ENCODE assay signal across 12 cellular contexts in the genomic region with DNA sequence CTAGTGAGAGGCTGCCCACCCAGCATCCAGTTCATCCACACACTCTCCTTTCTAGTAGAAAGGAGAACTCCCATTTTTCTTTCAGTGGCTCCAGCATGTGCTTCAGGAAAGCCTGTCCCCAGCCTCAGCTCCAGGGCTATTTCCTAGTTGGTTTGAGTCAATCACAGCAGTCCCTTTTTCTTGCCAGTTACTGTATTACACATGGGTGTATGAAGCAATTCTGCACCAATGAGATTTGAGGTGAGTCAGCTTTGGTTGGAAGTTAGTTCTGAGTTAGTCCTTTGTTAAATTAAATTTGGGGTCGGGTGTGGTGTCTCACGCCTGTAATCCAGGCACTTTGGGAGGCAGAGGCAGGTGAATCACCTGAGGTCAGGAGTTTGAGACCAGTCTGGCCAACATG. TPM values are rescaled to one million over a fixed set of nuclear protein-coding genes. Genes with fewer than 3 reads are reported as not detected.
DNase-seq lines count a peak whose midpoint lies in the region; ATAC-seq, FAIRE-seq and TF ChIP-seq lines count a peak whose summit lies in the region.
"Had no signal": no experiment of that assay in that cellular context is flagged by ENCODE, and none has a peak within 500 bp of the region (broad histone marks: within the 10 kb centered on the region; RNA-seq: fewer than 3 reads in every experiment).

No MANE protein-coding gene starts in this region.

- no peaks in the 10 kb centered on the region for H3K27me3 Mint-ChIP-seq in stimulated activated naive B cell treated with anti-CD40 and anti-IgM and Interleukin-4, amounts not matched to agents 10 μg/mL and 1 μg/mL and 100 μg/mL, for 72 hours
- H3K27me3 Mint-ChIP-seq: CD4-positive, alpha-beta memory T cell had no signal

- no peak overlapping the region for H3K27ac ChIP-seq in right cardiac atrium (ENCODE audit: low read length)
- peak overlapping the region in 3 of 4 donors; percentile 43 to 70 (median 50) for H3K27ac ChIP-seq in esophagus squamous epithelium
- H3K27ac ChIP-seq: parathyroid adenoma had no signal

- H3K27ac Mint-ChIP-seq in stimulated activated naive B cell treated with anti-CD40 and anti-IgM and Interleukin-4, amounts not matched to agents 10 μg/mL and 1 μg/mL and 100 μg/mL, for 72 hours = no peak overlapping the region

- DNase-seq in right cardiac atrium = no peak
- no peak for DNase-seq in Right ventricle myocardium inferior (ENCODE audit: missing footprints)
- DNase-seq in RCC 7860 (ENCODE audit: low spot score) = peak; percentile 76
- no peak for DNase-seq in esophagus squamous epithelium (lab: John Stamatoyannopoulos, UW)
- peak; percentile 87 for DNase-seq in stromal cell of bone marrow (ENCODE audit: low read depth)
- no peak for DNase-seq in stimulated activated naive B cell treated with anti-CD40 and anti-IgM and Interleukin-4, amounts not matched to agents 10 μg/mL and 1 μg/mL and 100 μg/mL, for 72 hours
- no peak for DNase-seq in COR-L47 (lab: John Stamatoyannopoulos, UW)
- DNase-seq: CD4-positive, alpha-beta memory T cell; KG1; T-helper 9 cell had no signal

- WGBS in right cardiac atrium = 75% methylated on average over 2 of the region's 2 CpGs
- WGBS in esophagus squamous epithelium, 2 donors = 24 to 40% methylated on average over 1 to 2 of the region's 2 CpGs

- ATAC-seq in right cardiac atrium = peak; percentile 48 to 71
- no peak for ATAC-seq in Right ventricle myocardium inferior
- no peak for ATAC-seq in GM18519 (IDR thresholded peaks at IDR 0.05; ENCODE audit: low FRiP score, unreplicated experiment)
- no peak for ATAC-seq in stimulated activated naive B cell treated with anti-CD40 and anti-IgM and Interleukin-4, amounts not matched to agents 10 μg/mL and 1 μg/mL and 100 μg/mL, for 72 hours (replicated peaks)

- no peak for TF ChIP-seq POLR2A in esophagus squamous epithelium (IDR thresholded peaks at IDR 0.05)

- no peak for TF ChIP-seq CTCF in esophagus squamous epithelium (IDR thresholded peaks at IDR 0.05)

- no peak overlapping the region for H3K4me3 Mint-ChIP-seq in stimulated activated naive B cell treated with anti-CD40 and anti-IgM and Interleukin-4, amounts not matched to agents 10 μg/mL and 1 μg/mL and 100 μg/mL, for 72 hours
- H3K4me3 Mint-ChIP-seq: CD4-positive, alpha-beta memory T cell had no signal

- H3K4me3 ChIP-seq in right cardiac atrium (ENCODE audit: low read length) (no peak overlapping the region), esophagus squamous epithelium (no peak overlapping the region)

- peaks cover 9 to 23% of the 10 kb centered on the region in 2 donors for H3K36me3 Mint-ChIP-seq in stimulated activated naive B cell treated with anti-CD40 and anti-IgM and Interleukin-4, amounts not matched to agents 10 μg/mL and 1 μg/mL and 100 μg/mL, for 72 hours

- H3K9me3 Mint-ChIP-seq in stimulated activated naive B cell treated with anti-CD40 and anti-IgM and Interleukin-4, amounts not matched to agents 10 μg/mL and 1 μg/mL and 100 μg/mL, for 72 hours = no peaks in the 10 kb centered on the region
- H3K9me3 Mint-ChIP-seq: CD4-positive, alpha-beta memory T cell had no signal

- H3K27me3 ChIP-seq in right cardiac atrium (ENCODE audit: control insufficient read depth, insufficient read depth) (no peaks in the 10 kb centered on the region), esophagus squamous epithelium (no peaks in the 10 kb centered on the region)

- H3K4me1 Mint-ChIP-seq in stimulated activated naive B cell treated with anti-CD40 and anti-IgM and Interleukin-4, amounts not matched to agents 10 μg/mL and 1 μg/mL and 100 μg/mL, for 72 hours = peaks cover 3 to 7% of the 10 kb centered on the region in 2 donors

- H3K9me3 ChIP-seq in right cardiac atrium (ENCODE audit: control insufficient read depth, low read length) (no peaks in the 10 kb centered on the region), esophagus squamous epithelium (no peaks in the 10 kb centered on the region)

- peaks cover 0 to 23% (median 0%) of the 10 kb centered on the region in 3 donors for H3K36me3 ChIP-seq in esophagus squamous epithelium

- intact Hi-C loops in right cardiac atrium (cut with DNase I) (no loop called here), Right ventricle myocardium inferior (cut with DNase I) (no loop called here), esophagus squamous epithelium (cut with DNase I) (no loop called here)

- peak; percentile 33 for FAIRE-seq in RCC 7860 (lab: Jason Lieb, UNC)

- H3K4me1 ChIP-seq in right cardiac atrium (ENCODE audit: control insufficient read depth, insufficient read depth, low read length) (no peaks in the 10 kb centered on the region), esophagus squamous epithelium (peaks cover 0 to 9% (median 0%) of the 10 kb centered on the region in 3 donors)
- H3K4me1 ChIP-seq: parathyroid adenoma had no signal

RNA-seq across cellular contexts. Expression of a gene that starts 24.8 kb away (rescaled TPM):
- total RNA-seq in right cardiac atrium (1 to 10 TPM; 5.8 to 7.1 (median 6.4) TPM), Right ventricle myocardium inferior (4.8 TPM), esophagus squamous epithelium (1 to 10 TPM; 2.4 to 7.1 (median 6.0) TPM)
- polyA plus RNA-seq in right cardiac atrium = 3.4 TPM

RNA-seq across cellular contexts. Expression of a gene that starts 26.5 kb away (rescaled TPM):
- not detected for total RNA-seq in right cardiac atrium
- not detected for polyA plus RNA-seq in right cardiac atrium
- total RNA-seq in Right ventricle myocardium inferior = not detected
- total RNA-seq in esophagus squamous epithelium = not detected
- total RNA-seq: CD4-positive, alpha-beta memory T cell had no signal
- polyA plus RNA-seq: CD4-positive, alpha-beta memory T cell had no signal

RNA-seq across cellular contexts. Expression of a gene that starts 31.4 kb away (rescaled TPM):
- total RNA-seq in right cardiac atrium (10 to 100 TPM; 17.2 to 20.0 (median 18.4) TPM), Right ventricle myocardium inferior (11.2 TPM), esophagus squamous epithelium (10 to 100 TPM; 31.7 to 64.0 (median 56.2) TPM)
- polyA plus RNA-seq in right cardiac atrium = 5.7 TPM

RNA-seq across cellular contexts. Expression of a gene that starts 47.2 kb away (rescaled TPM):
- total RNA-seq in right cardiac atrium (1 to 10 TPM; 4.1 to 6.6 (median 4.6) TPM), Right ventricle myocardium inferior (3.1 TPM), esophagus squamous epithelium (10 to 100 TPM in 3 of 4 donors, 1 to 10 TPM in 1; 8.2 to 19.6 (median 17.8) TPM)
- 2.2 TPM for polyA plus RNA-seq in right cardiac atrium

RNA-seq across cellular contexts. Expression of a gene that starts 52.7 kb away (rescaled TPM):
- total RNA-seq in right cardiac atrium (100 to 1,000 TPM; 141 to 193 (median 180) TPM), Right ventricle myocardium inferior (223 TPM), esophagus squamous epithelium (not detected)
- 62.2 TPM for polyA plus RNA-seq in right cardiac atrium

Comparison
In these comparisons a context has a peak if more than half of its experiments do, and no peak if none do; other contexts are left out.
1. ATAC-seq: peak in right cardiac atrium (2 of 2); none in Right ventricle myocardium inferior (single experiment), GM18519 (single experiment) and stimulated activated naive B cell treated with anti-CD40 and anti-IgM and Interleukin-4, amounts not matched to agents 10 μg/mL and 1 μg/mL and 100 μg/mL, for 72 hours (0 of 2).
2. DNase-seq: peak in RCC 7860 (single experiment) and stromal cell of bone marrow (single experiment); none in right cardiac atrium (0 of 3), Right ventricle myocardium inferior (single experiment), esophagus squamous epithelium (single experiment), stimulated activated naive B cell treated with anti-CD40 and anti-IgM and Interleukin-4, amounts not matched to agents 10 μg/mL and 1 μg/mL and 100 μg/mL, for 72 hours (single experiment) and COR-L47 (single experiment).